In genomic region chr7:100430450-100431285, GRCh38 we compare ENCODE assay signal across 9 cellular contexts. TPM values are rescaled to one million over a fixed set of nuclear protein-coding genes. Genes with fewer than 3 reads are reported as not detected.
A peak's percentile ranks its signal among the peaks of the same experiment; 100 is the strongest.
DNase-seq lines count a peak whose midpoint lies in the region; ATAC-seq and TF ChIP-seq lines count a peak whose summit lies in the region.
"Had no signal": no experiment of that assay in that cellular context is flagged by ENCODE, and none has a peak within 500 bp of the region (broad histone marks: within the 10 kb centered on the region; RNA-seq: fewer than 3 reads in every experiment).

No MANE protein-coding gene starts in this region.

- peaks cover 17% of the 10 kb centered on the region for H3K4me1 ChIP-seq in NT2/D1 (ENCODE audit: insufficient read depth, insufficient read length)
- peaks cover 8 to 33% of the 10 kb centered on the region in 2 donors for H3K4me1 ChIP-seq in ascending aorta

- peak overlapping the region; percentile 96 for H3K9ac ChIP-seq in NT2/D1 (ENCODE audit: insufficient read length, low read depth)

- H3K27ac ChIP-seq in ascending aorta: peak overlapping the region; percentile 99 to 100

- H3K4me1 Mint-ChIP-seq in immature natural killer cell: peaks cover 64 to 65% of the 10 kb centered on the region in 2 donors

- ATAC-seq in esophagus mucosa (no peak), HG02981 (IDR thresholded peaks at IDR 0.05; ENCODE audit: unreplicated experiment) (no peak), GM19455 (IDR thresholded peaks at IDR 0.05; ENCODE audit: unreplicated experiment) (no peak)

- in situ Hi-C loops in GM13976 (cut with MboI; ENCODE audit: low sequenced_read_pairs, unreplicated experiment): no loop called here

- H3K4me3 Mint-ChIP-seq in immature natural killer cell: peak overlapping the region; percentile 87 to 89 (median 88)

- H3K9me3 ChIP-seq in NT2/D1 (ENCODE audit: insufficient read depth, low read length) (peaks cover 6% of the 10 kb centered on the region; the same call in 1 of the 2 replicates), ascending aorta (no peaks in the 10 kb centered on the region)

- intact Hi-C loops in ascending aorta (cut with DNase I): loop anchor here (10.0 kb wide), 1 partner anchor 814 kb away; the partner anchor contains the start of gene FIS1

- peak overlapping the region; percentile 84 for H3K4me3 ChIP-seq in NT2/D1 (ENCODE audit: insufficient read length, low read depth)
- peak overlapping the region; percentile 74 to 82 for H3K4me3 ChIP-seq in ascending aorta

- H3K36me3 Mint-ChIP-seq in immature natural killer cell: peaks cover 0 to 13% (median 4%) of the 10 kb centered on the region in 3 donors

- H3K27me3 ChIP-seq in NT2/D1 (ENCODE audit: insufficient read depth, insufficient read length) (no peaks in the 10 kb centered on the region), ascending aorta (no peaks in the 10 kb centered on the region)

- no peaks in the 10 kb centered on the region for H3K9me3 Mint-ChIP-seq in immature natural killer cell

- DNase-seq in GM13976 (ENCODE audit: low spot score): peak; percentile 46
- DNase-seq in NT2/D1 (ENCODE audit: low read depth, low spot score): no peak
- peak in 1 of 2 donors; percentile 68 for DNase-seq in ascending aorta (ENCODE audit: low spot score in 2 of 2)
- peak; percentile 57 to 64 (median 62) for DNase-seq in immature natural killer cell
- DNase-seq in stimulated activated CD4-positive, alpha-beta T cell treated with anti-CD3 and anti-CD28 coated beads, Interleukin-2, amount 100 ng/mL, for 24 hours: peak; percentile 44 to 55

- H3K27me3 Mint-ChIP-seq in immature natural killer cell (ENCODE audit: low read depth in 3 of 3): peaks cover 27 to 30% (median 30%) of the 10 kb centered on the region in 3 donors

- peak overlapping the region; percentile 93 to 99 (median 98) for H3K27ac Mint-ChIP-seq in immature natural killer cell

- TF ChIP-seq CTCF in GM13976 (IDR thresholded peaks at IDR 0.05; ENCODE audit: borderline replicate concordance, control extremely low read depth, extremely low read depth, insufficient read depth, missing control alignments) (no peak), ascending aorta (IDR thresholded peaks at IDR 0.05) (no peak)

- H3K36me3 ChIP-seq in NT2/D1 (ENCODE audit: insufficient read depth, insufficient read length, low read length): peaks cover 51% of the 10 kb centered on the region
- peaks cover 11 to 26% of the 10 kb centered on the region in 2 donors for H3K36me3 ChIP-seq in ascending aorta

RNA-seq across cellular contexts. Expression of gene MEPCE, which starts 1.0 kb away (rescaled TPM):
- total RNA-seq in ascending aorta (32.9 TPM), esophagus mucosa (22.3 TPM)
- 10 to 100 TPM in 1 of 3 donors, 1 to 10 TPM in 2; 3.0 to 12.1 (median 8.3) TPM for polyA plus RNA-seq in immature natural killer cell

RNA-seq across cellular contexts. Expression of gene ZCWPW1, which starts 2.2 kb away (rescaled TPM):
- not detected for total RNA-seq in ascending aorta
- 1 to 10 TPM; 4.1 to 5.9 (median 5.7) TPM for polyA plus RNA-seq in immature natural killer cell
- total RNA-seq in esophagus mucosa: 1.4 TPM

RNA-seq across cellular contexts. Expression of gene PPP1R35, which starts 5.6 kb away (rescaled TPM):
- 35.2 TPM for total RNA-seq in ascending aorta
- polyA plus RNA-seq in immature natural killer cell: 10 to 100 TPM; 25.7 to 42.2 (median 41.8) TPM
- total RNA-seq in esophagus mucosa: 27.4 TPM

RNA-seq across cellular contexts. Expression of gene SPACDR, which starts 33.4 kb away (rescaled TPM):
- total RNA-seq in ascending aorta (not detected), esophagus mucosa (0.24 TPM)
- 1 to 10 TPM in 1 of 3 donors, under 1 TPM in 1, not detected in 1; 0.43 to 2.2 TPM for polyA plus RNA-seq in immature natural killer cell
- total RNA-seq: RPMI7951 had no signal

RNA-seq across cellular contexts. Expression of gene TSC22D4, which starts 48.3 kb away (rescaled TPM):
- total RNA-seq in ascending aorta (68.2 TPM), esophagus mucosa (31.1 TPM)
- 10 to 100 TPM; 32.4 to 42.2 (median 35.3) TPM for polyA plus RNA-seq in immature natural killer cell
